ENCODE assay signal across 8 cellular contexts in genomic region chr11:76783294-76783900, GRCh38. TPM values are rescaled to one million over a fixed set of nuclear protein-coding genes. Genes with fewer than 3 reads are reported as not detected.
A peak's percentile ranks its signal among the peaks of the same experiment; 100 is the strongest.
DNase-seq lines count a peak whose midpoint lies in the region; TF ChIP-seq lines count a peak whose summit lies in the region.

TSKU (plus strand) TSS chr11:76783356; CDS start chr11:76795617, 12,261 bp downstream.

- DNase-seq in GM12865 (ENCODE audit: low read depth) = no peak
- DNase-seq in OCI-LY7 (ENCODE audit: low spot score) = no peak
- DNase-seq in dedifferentiated amniotic fluid mesenchymal stem cell (ENCODE audit: extremely low spot score) = peak; percentile 38
- DNase-seq in ureter (ENCODE audit: low spot score) = no peak
- DNase-seq in hepatic stellate cell (ENCODE audit: low spot score) = no peak
- no peak for DNase-seq in COR-L47 (lab: John Stamatoyannopoulos, UW)
- no peak for DNase-seq in midbrain (lab: John Stamatoyannopoulos, UW)

- H3K4me2 ChIP-seq in OCI-LY7 (ENCODE audit: low read length) = peak within 1 kb of the TSS; percentile 64

- CTCF ChIA-PET in OCI-LY7 (lab: Charles Lee; ENCODE audit: unreplicated experiment) = no interaction called here

- H3K27ac ChIP-seq in OCI-LY7 (ENCODE audit: low read depth, low read length, poor library complexity, severe bottlenecking) = peak within 1 kb of the TSS; percentile 37

- peaks cover 65% of the 10 kb centered on the region for H3K27me3 ChIP-seq in mononuclear cell (ENCODE audit: insufficient read depth, low read length)

- H2AFZ ChIP-seq in OCI-LY7 (ENCODE audit: low read length) = peak within 1 kb of the TSS; percentile 60; the same call in 1 of the 2 replicates

- H3K4me3 ChIP-seq in GM12865 (ENCODE audit: low read depth, low read length) (peak within 1 kb of the TSS; percentile 50), OCI-LY7 (ENCODE audit: low read depth, low read length, poor library complexity, severe bottlenecking) (peak within 1 kb of the TSS; percentile 71), mononuclear cell (ENCODE audit: low read length) (peak within 1 kb of the TSS; percentile 19)

- no peaks in the 10 kb centered on the region for H3K79me2 ChIP-seq in OCI-LY7 (ENCODE audit: insufficient read depth, low read depth, low read length)

- POLR2A ChIA-PET in OCI-LY7 (lab: Charles Lee) = no interaction called here

- H3K9me3 ChIP-seq in OCI-LY7 (ENCODE audit: low read length) = no peaks in the 10 kb centered on the region
- H3K9me3 ChIP-seq in mononuclear cell (ENCODE audit: low read depth, low read length) = no peaks in the 10 kb centered on the region

- no peaks in the 10 kb centered on the region for H4K20me1 ChIP-seq in OCI-LY7 (ENCODE audit: insufficient read depth, low read length)

- no peak for TF ChIP-seq CTCF in GM12865 (IDR thresholded peaks at IDR 0.05; ENCODE audit: insufficient read depth, low read depth, low read length, missing control alignments)
- no peak for TF ChIP-seq CTCF in OCI-LY7 (conservative IDR thresholded peaks at IDR 0.05; ENCODE audit: low read length)

- H3K9me2 ChIP-seq in OCI-LY7 (ENCODE audit: insufficient read depth, low read length) = no peaks in the 10 kb centered on the region

- no peaks in the 10 kb centered on the region for H3K36me3 ChIP-seq in OCI-LY7 (ENCODE audit: insufficient read depth, low read length)

- intact Hi-C loops in OCI-LY7 (cut with micrococcal nuclease; ENCODE audit: unreplicated experiment) = no loop called here

- no TSS peak for BruUV-seq in OCI-LY7 (replicated peaks; lab: Mats Ljungman, UMichigan)

- no peaks in the 10 kb centered on the region for H3K4me1 ChIP-seq in OCI-LY7 (ENCODE audit: insufficient read depth, low read length, poor library complexity, severe bottlenecking)
- peaks cover 15% of the 10 kb centered on the region for H3K4me1 ChIP-seq in mononuclear cell (ENCODE audit: insufficient read depth, low read length)

RNA-seq across cellular contexts. Expression of gene TSKU, which starts in this region (rescaled TPM):
- total RNA-seq in OCI-LY7 (2014; rRNA removed; shearing (Covaris generic)) = 1.5 and 1.8 TPM in 2 replicates
- total RNA-seq in OCI-LY7 (2022) (1.3 and 1.8 TPM in 2 replicates), mononuclear cell (not detected), ureter (79.5 TPM)

Comparison
In these comparisons a context has a peak if more than half of its experiments do, and no peak if none do; other contexts are left out.
1. RNA of gene TSKU (total RNA-seq): 79.5 TPM in ureter (single experiment); 1.3 to 1.8 TPM in OCI-LY7 and not detected in mononuclear cell (single experiment); every median in the first group is over 10 times any median in the second.
2. H3K4me3 ChIP-seq: peak in every context shown above with its lines; median percentile 71 in OCI-LY7; 50 in GM12865; 19 in mononuclear cell.